ENCODE assay signal across 9 cellular contexts in genomic region chr2:224946911-224947310, GRCh38.
DNase-seq lines count a peak whose midpoint lies in the region; ATAC-seq, FAIRE-seq and TF ChIP-seq lines count a peak whose summit lies in the region.
"Had no signal": no experiment of that assay in that cellular context is flagged by ENCODE, and none has a peak within 500 bp of the region (broad histone marks: within the 10 kb centered on the region; RNA-seq: fewer than 3 reads in every experiment).

No MANE protein-coding gene starts in this region.

- ATAC-seq in HG03280 (IDR thresholded peaks at IDR 0.05; ENCODE audit: unreplicated experiment), result peak; percentile 80
- peak; percentile 86 for ATAC-seq in T-helper 17 cell

- no peaks in the 10 kb centered on the region for H4K20me1 ChIP-seq in BLaER1
- no peaks in the 10 kb centered on the region for H4K20me1 ChIP-seq in neural progenitor cell (ENCODE audit: low read depth)

- H3K4me3 ChIP-seq in BLaER1, result peak overlapping the region; percentile 77
- no peak overlapping the region for H3K4me3 ChIP-seq in neural progenitor cell

- H3K4me1 ChIP-seq in BLaER1 (peaks cover 61% of the 10 kb centered on the region), neural progenitor cell (peaks cover 11% of the 10 kb centered on the region)

- H3K36me3 ChIP-seq in BLaER1 (no peaks in the 10 kb centered on the region), neural progenitor cell (no peaks in the 10 kb centered on the region)

- H3K27ac Mint-ChIP-seq in T-helper 17 cell (peak overlapping the region; percentile 97), neural progenitor cell (no peak overlapping the region)

- H3K36me3 Mint-ChIP-seq in T-helper 17 cell (ENCODE audit: low read depth) (no peaks in the 10 kb centered on the region), neural progenitor cell (no peaks in the 10 kb centered on the region)

- FAIRE-seq in GM19239 (lab: Jason Lieb, UNC), result peak; percentile 99

- H3K27me3 ChIP-seq in BLaER1, result no peaks in the 10 kb centered on the region
- H3K27me3 ChIP-seq in neural progenitor cell, result no peaks in the 10 kb centered on the region

- H2AFZ ChIP-seq in neural progenitor cell (replicated peaks), result no peak overlapping the region

- DNase-seq in GM19239 (ENCODE audit: insufficient read length, low spot score) (peak; percentile 15), T-helper 17 cell (no peak), kidney tubule cell (ENCODE audit: low spot score) (peak; percentile 39), neural progenitor cell (ENCODE audit: low spot score) (no peak), foreskin melanocyte (no peak), activated gamma-delta T cell treated with Interleukin-2 at 50 U/mL for 16 hours (no peak)
- DNase-seq: left cardiac atrium had no signal

- no peak for TF ChIP-seq CTCF in neural progenitor cell (IDR thresholded peaks at IDR 0.05)

- peak overlapping the region; percentile 85 for H3K9ac ChIP-seq in BLaER1
- no peak overlapping the region for H3K9ac ChIP-seq in neural progenitor cell

- peak overlapping the region; percentile 95 for H3K4me3 Mint-ChIP-seq in T-helper 17 cell
- no peak overlapping the region for H3K4me3 Mint-ChIP-seq in neural progenitor cell

- no peaks in the 10 kb centered on the region for H3K79me2 ChIP-seq in neural progenitor cell (ENCODE audit: low read depth)

- H3K4me1 Mint-ChIP-seq in T-helper 17 cell (peaks cover 66% of the 10 kb centered on the region), neural progenitor cell (peaks cover 5% of the 10 kb centered on the region)

- H3K4me2 ChIP-seq in BLaER1 (peak overlapping the region; percentile 83), neural progenitor cell (no peak overlapping the region)

- H3K27me3 Mint-ChIP-seq in T-helper 17 cell (no peaks in the 10 kb centered on the region), neural progenitor cell (ENCODE audit: insufficient read depth, low read depth) (no peaks in the 10 kb centered on the region)

- H3F3A ChIP-seq in neural progenitor cell (ENCODE audit: low read depth), result no peaks in the 10 kb centered on the region

- H3K27ac ChIP-seq in BLaER1 (peak overlapping the region; percentile 86), neural progenitor cell (no peak overlapping the region)

- H3K9me3 Mint-ChIP-seq in neural progenitor cell, result peaks cover 2% of the 10 kb centered on the region

- H3K9me3 ChIP-seq in BLaER1, result peaks cover 4% of the 10 kb centered on the region; the same call in 1 of the 2 replicates
- H3K9me3 ChIP-seq in T-helper 17 cell (ENCODE audit: control insufficient read depth, low read length, poor library complexity, severe bottlenecking), result no peaks in the 10 kb centered on the region
- H3K9me3 ChIP-seq in neural progenitor cell (ENCODE audit: low read depth), result no peaks in the 10 kb centered on the region

Comparison
In these comparisons a context has a peak if more than half of its experiments do, and no peak if none do; other contexts are left out.
1. DNase-seq: peak in GM19239 (single experiment) and kidney tubule cell (single experiment); none in T-helper 17 cell (0 of 3), neural progenitor cell (single experiment), foreskin melanocyte (single experiment) and activated gamma-delta T cell treated with Interleukin-2 at 50 U/mL for 16 hours (single experiment).